1 cellular context compared by ENCODE assay signal in genomic region chr11:68010058-68011041, GRCh38.
TF ChIP-seq lines count a peak whose summit lies in the region.

TSS of gene ALDH3B1 (plus strand) at chr11:68010327. CDS start at chr11:68015298, 4,971 bp downstream.

TF ChIP-seq in K562, 482 proteins besides CTCF, POLR2A, EP300 and RAD21 (continued from another document):
- TF ChIP-seq MGA (IDR thresholded peaks at IDR 0.05) (peak; percentile 92), NFIC (IDR thresholded peaks at IDR 0.05) (peak; percentile 66), BCOR (IDR thresholded peaks at IDR 0.05) (no peak), ELF4 (CRISPR knock-in tag; IDR thresholded peaks at IDR 0.05) (no peak), POLR3A (IDR thresholded peaks at IDR 0.05; ENCODE audit: borderline replicate concordance, extremely low read depth, insufficient read depth, insufficient read length) (no peak), ZBTB17 (CRISPR knock-in tag; IDR thresholded peaks at IDR 0.05) (0 out of 2 replicates have a peak, but pooled peaks have one; percentile 50), SRF (CRISPR knock-in tag; IDR thresholded peaks at IDR 0.05) (peak in 1 of 2 experiments; percentile 31; a peak in 1 of 4 replicates), NONO (IDR thresholded peaks at IDR 0.05; ENCODE audit: low read depth in 2 of 2, low read length in 1 of 2) (0 out of 4 replicates have a peak, but pooled peaks of 1 of the 2 experiments have one; percentile 26), PHB (CRISPR knock-in tag; IDR thresholded peaks at IDR 0.05) (no peak), NUFIP1 (IDR thresholded peaks at IDR 0.05; ENCODE audit: partially characterized antibody) (no peak)
